In the genomic region with DNA sequence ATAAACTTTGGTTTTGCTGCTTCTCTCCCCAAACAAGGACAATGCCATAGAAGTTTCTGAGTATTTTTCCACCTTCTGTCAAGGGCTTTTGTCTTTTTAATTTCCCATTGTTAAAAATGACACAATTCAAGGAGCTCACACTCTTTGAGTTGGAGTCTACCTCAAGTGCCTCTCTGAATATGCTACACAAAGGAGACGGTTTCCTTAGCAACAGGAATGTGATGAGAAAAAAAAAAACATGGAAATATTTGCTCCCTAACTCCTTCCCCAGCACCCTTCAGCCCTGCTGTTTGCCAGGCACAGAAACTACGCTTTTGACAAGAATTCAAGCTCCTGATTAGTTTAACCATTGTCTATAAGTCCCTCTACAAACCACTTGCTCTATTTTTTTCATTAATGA, we compare ENCODE assay signal across 16 cellular contexts.
A peak's percentile ranks its signal among the peaks of the same experiment; 100 is the strongest.
DNase-seq lines count a peak whose midpoint lies in the region; ATAC-seq and TF ChIP-seq lines count a peak whose summit lies in the region.
"Had no signal": no experiment of that assay in that cellular context is flagged by ENCODE, and none has a peak within 500 bp of the region (broad histone marks: within the 10 kb centered on the region; RNA-seq: fewer than 3 reads in every experiment).

No MANE protein-coding gene starts in this region.

- H4K8ac ChIP-seq in mesendoderm (ENCODE audit: low read depth, low read length) = no peak overlapping the region

- DNase-seq in NCI-H748 (lab: John Stamatoyannopoulos, UW; ENCODE audit: unreplicated experiment) = peak; percentile 1
- no peak for DNase-seq in NCI-H748 treated with DMSO at 0.1 percent for 48 hours (lab: John Stamatoyannopoulos, UW)
- DNase-seq in astrocyte of the hippocampus (ENCODE audit: low read depth, low spot score) = peak; percentile 20
- peak; percentile 55 for DNase-seq in mesendoderm
- DNase-seq in retina = peak; percentile 61
- no peak for DNase-seq in activated CD8-positive, alpha-beta T cell treated with anti-CD3 and anti-CD28 coated beads for 36 hours
- DNase-seq in posterior cingulate gyrus = no peak
- no peak for DNase-seq in NCI-H2171 (lab: John Stamatoyannopoulos, UW)
- DNase-seq: COR-L47, DND-41, GDM1, KBM-7, NCI-H1092 treated with DMSO at 0.1 percent for 48 hours, NCI-H187, NCI-H524 treated with DMSO at 0.1 percent for 48 hours had no signal

- POLR2A ChIA-PET in activated CD8-positive, alpha-beta T cell treated with anti-CD3 and anti-CD28 coated beads for 36 hours (lab: Charles Lee) = no interaction called here

- no peak overlapping the region for H2AK5ac ChIP-seq in mesendoderm (ENCODE audit: low read length)

- H3K4me3 ChIP-seq in mesendoderm (ENCODE audit: low read length) = no peak overlapping the region

- no peak for ATAC-seq in activated CD8-positive, alpha-beta T cell treated with anti-CD3 and anti-CD28 coated beads for 36 hours

- no peaks in the 10 kb centered on the region for H3K9me3 Mint-ChIP-seq in activated CD8-positive, alpha-beta T cell treated with anti-CD3 and anti-CD28 coated beads for 36 hours

- H3K27me3 ChIP-seq in mesendoderm (ENCODE audit: insufficient read depth, low read length, poor library complexity) = no peaks in the 10 kb centered on the region

- no peak for TF ChIP-seq CTCF in activated CD8-positive, alpha-beta T cell treated with anti-CD3 and anti-CD28 coated beads for 36 hours (IDR thresholded peaks at IDR 0.05)

- no peaks in the 10 kb centered on the region for H3K4me1 Mint-ChIP-seq in activated CD8-positive, alpha-beta T cell treated with anti-CD3 and anti-CD28 coated beads for 36 hours (ENCODE audit: low read depth)

- H4K5ac ChIP-seq in mesendoderm (ENCODE audit: low read length) = no peak overlapping the region

- no peaks in the 10 kb centered on the region for H3K27me3 Mint-ChIP-seq in activated CD8-positive, alpha-beta T cell treated with anti-CD3 and anti-CD28 coated beads for 36 hours

- H3K4me1 ChIP-seq in mesendoderm (ENCODE audit: control insufficient read depth, low read depth, low read length) = no peaks in the 10 kb centered on the region

- H3K4ac ChIP-seq in mesendoderm (ENCODE audit: low read depth, low read length) = no peak overlapping the region

- no peaks in the 10 kb centered on the region for H3K79me1 ChIP-seq in mesendoderm (ENCODE audit: low read length)

- no peak overlapping the region for H3K56ac ChIP-seq in mesendoderm (ENCODE audit: low read length)

- CTCF ChIA-PET in activated CD8-positive, alpha-beta T cell treated with anti-CD3 and anti-CD28 coated beads for 36 hours (lab: Charles Lee) = no interaction called here

- no peak overlapping the region for H3K4me2 ChIP-seq in mesendoderm (ENCODE audit: low read length)

- H3K36me3 Mint-ChIP-seq in activated CD8-positive, alpha-beta T cell treated with anti-CD3 and anti-CD28 coated beads for 36 hours (ENCODE audit: low read depth) = no peaks in the 10 kb centered on the region

- intact Hi-C loops in activated CD8-positive, alpha-beta T cell treated with anti-CD3 and anti-CD28 coated beads for 36 hours (cut with micrococcal nuclease) = no loop called here
- intact Hi-C loops in posterior cingulate gyrus (cut with DNase I) = no loop called here

- no peak overlapping the region for H2BK15ac ChIP-seq in mesendoderm (replicated peaks; ENCODE audit: low read depth)

- no peak overlapping the region for H2BK120ac ChIP-seq in mesendoderm (ENCODE audit: low read depth, low read length)

- H3K27ac Mint-ChIP-seq in activated CD8-positive, alpha-beta T cell treated with anti-CD3 and anti-CD28 coated beads for 36 hours = no peak overlapping the region

- H3K27ac ChIP-seq in mesendoderm (ENCODE audit: low read depth, low read length) = no peak overlapping the region
- H3K27ac ChIP-seq: C4-2B had no signal

- WGBS in mesendoderm (ENCODE audit: extremely low coverage, insufficient coverage, low lambda C conversion rate) = no CpG with 5 or more reads among the region's 2 CpGs

- H3K9ac ChIP-seq in mesendoderm (ENCODE audit: low read length) = no peak overlapping the region

- no peak overlapping the region for H2BK5ac ChIP-seq in mesendoderm (ENCODE audit: low read length)

- no peaks in the 10 kb centered on the region for H3K36me3 ChIP-seq in mesendoderm (ENCODE audit: control insufficient read depth, insufficient read depth, low read length)

- no peak overlapping the region for H3K4me3 Mint-ChIP-seq in activated CD8-positive, alpha-beta T cell treated with anti-CD3 and anti-CD28 coated beads for 36 hours

- H3K79me2 ChIP-seq in mesendoderm (ENCODE audit: control insufficient read depth, insufficient read depth, low read length) = no peaks in the 10 kb centered on the region

- H3K23ac ChIP-seq in mesendoderm (ENCODE audit: low read length) = no peak overlapping the region

- H3K18ac ChIP-seq in mesendoderm (ENCODE audit: low read length) = no peak overlapping the region

Comparison
In these comparisons a context has a peak if more than half of its experiments do, and no peak if none do; other contexts are left out.
1. DNase-seq: peak in NCI-H748 (single experiment), astrocyte of the hippocampus (single experiment), mesendoderm (single experiment) and retina (single experiment); none in NCI-H748 treated with DMSO at 0.1 percent for 48 hours (single experiment), activated CD8-positive, alpha-beta T cell treated with anti-CD3 and anti-CD28 coated beads for 36 hours (single experiment), posterior cingulate gyrus (0 of 10) and NCI-H2171 (single experiment).